Comparison of ENCODE assay signal across 8 cellular contexts in the genomic region with DNA sequence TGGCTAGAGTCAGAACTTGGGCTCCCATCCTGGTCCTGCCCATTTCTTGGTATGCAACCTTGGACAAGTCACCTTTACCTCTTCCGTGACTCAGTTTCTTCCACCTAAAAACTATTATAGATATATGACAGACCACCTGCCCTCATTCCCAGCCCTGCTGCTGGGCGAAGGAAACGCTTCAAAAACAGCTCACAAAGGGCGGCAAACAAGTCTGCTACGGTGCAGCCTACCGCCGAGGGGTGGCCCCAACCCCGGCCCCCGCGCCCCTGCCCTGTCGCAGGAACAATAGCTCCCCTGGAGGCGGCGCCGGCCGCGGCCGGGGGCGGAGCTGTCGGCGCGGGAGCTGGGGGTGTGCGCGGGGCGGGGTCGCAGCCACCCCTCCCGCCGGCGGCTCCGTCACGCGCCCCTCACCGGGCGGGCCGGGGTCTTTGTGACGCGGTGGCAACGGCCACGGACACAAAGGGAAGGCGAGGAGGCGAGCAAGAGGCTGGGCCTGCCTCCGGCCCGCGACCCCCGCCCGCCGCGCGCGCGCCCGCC. TPM values are rescaled to one million over a fixed set of nuclear protein-coding genes. Genes with fewer than 3 reads are reported as not detected.
DNase-seq lines count a peak whose midpoint lies in the region; ATAC-seq and TF ChIP-seq lines count a peak whose summit lies in the region.

TMEFF1 (plus strand) TSS at position 425 of the 537 bp plus-strand sequence. CDS start 396 bp downstream, outside the sequence.

- peak within 1 kb of the TSS; percentile 10 for H2AK5ac ChIP-seq in trophoblast cell (ENCODE audit: low read length)

- H3K27ac ChIP-seq in OCI-LY7 (ENCODE audit: low read depth, low read length, poor library complexity, severe bottlenecking) (peak within 1 kb of the TSS; percentile 32), trophoblast cell (ENCODE audit: low read depth, low read length) (peak within 1 kb of the TSS; percentile 43)

- no peaks in the 10 kb centered on the region for H3K9me3 ChIP-seq in OCI-LY7 (ENCODE audit: low read length)
- H3K9me3 ChIP-seq in trophoblast cell (ENCODE audit: insufficient read depth, low read depth, low read length): no peaks in the 10 kb centered on the region

- H2BK5ac ChIP-seq in trophoblast cell (ENCODE audit: low read depth, low read length, poor library complexity): peak within 1 kb of the TSS; percentile 68

- no peaks in the 10 kb centered on the region for H4K20me1 ChIP-seq in OCI-LY7 (ENCODE audit: insufficient read depth, low read length)

- H2BK120ac ChIP-seq in trophoblast cell (ENCODE audit: insufficient read depth, low read length, poor library complexity): peak within 1 kb of the TSS; percentile 84

- peak; percentile 42 for ATAC-seq in HG03066 (IDR thresholded peaks at IDR 0.05; ENCODE audit: low read depth, unreplicated experiment)

- H3K4me1 ChIP-seq in OCI-LY7 (ENCODE audit: insufficient read depth, low read length, poor library complexity, severe bottlenecking) (peaks cover 15% of the 10 kb centered on the region), trophoblast cell (ENCODE audit: control insufficient read depth in 1 of 2, insufficient read depth in 2 of 2, low read length in 2 of 2) (peaks cover 3 to 9% of the 10 kb centered on the region in 2 experiments)

- CTCF ChIA-PET in OCI-LY7 (lab: Charles Lee; ENCODE audit: unreplicated experiment): interaction anchor here (0.5 to 0.6 kb wide), 4 partner anchors 23 to 567 kb away, joined by 3 to 5 read pairs (median 4); no protein-coding TSS in a partner anchor
- CTCF ChIA-PET in activated naive CD4-positive, alpha-beta T cell treated with anti-CD3 and anti-CD28 coated beads, Interleukin-2, amount 10 ng/mL, durations not matched to agents 7 days and 5 days (lab: Charles Lee): interaction anchor here (1.0 kb wide), 1 partner anchor 123 kb away, joined by 4 read pairs; no protein-coding TSS in a partner anchor

- H3K27me3 ChIP-seq in trophoblast cell (ENCODE audit: insufficient read depth, low read length): no peaks in the 10 kb centered on the region

- peak within 1 kb of the TSS; percentile 83 for H4K91ac ChIP-seq in trophoblast cell (ENCODE audit: low read depth, low read length)

- no peak within 1 kb of the TSS for H3K27ac Mint-ChIP-seq in activated naive CD4-positive, alpha-beta T cell treated with anti-CD3 and anti-CD28 coated beads, Interleukin-2, amount 10 ng/mL, durations not matched to agents 7 days and 5 days

- no TSS peak for BruUV-seq in OCI-LY7 (replicated peaks; lab: Mats Ljungman, UMichigan)

- intact Hi-C loops in OCI-LY7 (cut with micrococcal nuclease; ENCODE audit: unreplicated experiment) (no loop called here), head of caudate nucleus (cut with DNase I) (loop anchor here (10.0 kb wide), 1 partner anchor 48 kb away; the partner anchor contains the start of gene MSANTD3)

- POLR2A ChIA-PET in OCI-LY7 (lab: Charles Lee): interaction anchor here (0.6 to 1.5 kb wide), 4 partner anchors 46 to 1057 kb away, joined by 3 to 4 read pairs (median 4); partner anchors contain the start of gene MSANTD3

- H3K18ac ChIP-seq in trophoblast cell (ENCODE audit: low read length): peak within 1 kb of the TSS; percentile 97

- H3K4me3 ChIP-seq in OCI-LY7 (ENCODE audit: low read depth, low read length, poor library complexity, severe bottlenecking): peak within 1 kb of the TSS; percentile 81
- H3K4me3 ChIP-seq in trophoblast cell (ENCODE audit: low read depth, low read length): peak within 1 kb of the TSS; percentile 93

- H3K4me2 ChIP-seq in OCI-LY7 (ENCODE audit: low read length) (peak within 1 kb of the TSS; percentile 81), trophoblast cell (ENCODE audit: low read length) (peak within 1 kb of the TSS; percentile 94)

- H3K36me3 ChIP-seq in OCI-LY7 (ENCODE audit: insufficient read depth, low read length): no peaks in the 10 kb centered on the region
- no peaks in the 10 kb centered on the region for H3K36me3 ChIP-seq in trophoblast cell (ENCODE audit: control insufficient read depth in 1 of 2, insufficient read depth in 2 of 2, low read length in 2 of 2)

- H3K27me3 Mint-ChIP-seq in activated naive CD4-positive, alpha-beta T cell treated with anti-CD3 and anti-CD28 coated beads, Interleukin-2, amount 10 ng/mL, durations not matched to agents 7 days and 5 days: peaks cover 51% of the 10 kb centered on the region

- H3K79me2 ChIP-seq in OCI-LY7 (ENCODE audit: insufficient read depth, low read depth, low read length) (no peaks in the 10 kb centered on the region), trophoblast cell (ENCODE audit: control insufficient read depth, insufficient read depth, low read length, poor library complexity) (peaks cover 14% of the 10 kb centered on the region)

- H3K36me3 Mint-ChIP-seq in activated naive CD4-positive, alpha-beta T cell treated with anti-CD3 and anti-CD28 coated beads, Interleukin-2, amount 10 ng/mL, durations not matched to agents 7 days and 5 days: no peaks in the 10 kb centered on the region

- H3K23ac ChIP-seq in trophoblast cell (ENCODE audit: low read length): no peak within 1 kb of the TSS

- WGBS in trophoblast cell (ENCODE audit: extremely low coverage, insufficient coverage, insufficient read length): no CpG with 5 or more reads among the region's 51 CpGs

- H3K4me1 Mint-ChIP-seq in activated naive CD4-positive, alpha-beta T cell treated with anti-CD3 and anti-CD28 coated beads, Interleukin-2, amount 10 ng/mL, durations not matched to agents 7 days and 5 days: peaks cover 7% of the 10 kb centered on the region

- H3K9me3 Mint-ChIP-seq in activated naive CD4-positive, alpha-beta T cell treated with anti-CD3 and anti-CD28 coated beads, Interleukin-2, amount 10 ng/mL, durations not matched to agents 7 days and 5 days: no peaks in the 10 kb centered on the region

- peak within 1 kb of the TSS; percentile 97 for H3K4ac ChIP-seq in trophoblast cell (ENCODE audit: low read depth, low read length)

- peak within 1 kb of the TSS; percentile 83 for H4K8ac ChIP-seq in trophoblast cell (ENCODE audit: low read depth, low read length)

- peaks cover 8% of the 10 kb centered on the region for H3K79me1 ChIP-seq in trophoblast cell (ENCODE audit: low read length)

- H2BK12ac ChIP-seq in trophoblast cell (ENCODE audit: low read length): peak within 1 kb of the TSS; percentile 30

- H4K12ac ChIP-seq in trophoblast cell (ENCODE audit: low read depth, low read length): peak within 1 kb of the TSS; percentile 83

- peak within 1 kb of the TSS; percentile 65 for H3K14ac ChIP-seq in trophoblast cell (ENCODE audit: low read length)

- DNase-seq in DMS79 (lab: John Stamatoyannopoulos, UW) (peak; percentile 5), DMS79 treated with DMSO at 0.1 percent for 48 hours (lab: John Stamatoyannopoulos, UW) (no peak), OCI-LY7 (ENCODE audit: low spot score) (peak; percentile 85), head of caudate nucleus (peak; percentile 48 to 91 (median 81)), trophoblast cell (peak in 1 of 2 donors; percentile 24), DMS114 treated with DMSO at 0.1 percent for 48 hours (lab: John Stamatoyannopoulos, UW; ENCODE audit: unreplicated experiment) (no peak)
- peak; percentile 61 for DNase-seq in activated naive CD4-positive, alpha-beta T cell treated with anti-CD3 and anti-CD28 coated beads, Interleukin-2, amount 10 ng/mL, durations not matched to agents 7 days and 5 days

- H3K4me3 Mint-ChIP-seq in activated naive CD4-positive, alpha-beta T cell treated with anti-CD3 and anti-CD28 coated beads, Interleukin-2, amount 10 ng/mL, durations not matched to agents 7 days and 5 days: peak within 1 kb of the TSS; percentile 55

- TF ChIP-seq CTCF in OCI-LY7 (conservative IDR thresholded peaks at IDR 0.05; ENCODE audit: low read length): peak; percentile 47

- H3K9me2 ChIP-seq in OCI-LY7 (ENCODE audit: insufficient read depth, low read length): no peaks in the 10 kb centered on the region

- H2AFZ ChIP-seq in OCI-LY7 (ENCODE audit: low read length) (peak within 1 kb of the TSS; percentile 96), trophoblast cell (ENCODE audit: insufficient read depth, low read length, poor library complexity) (peak within 1 kb of the TSS; percentile 67)

- H3K9ac ChIP-seq in trophoblast cell (ENCODE audit: low read length): peak within 1 kb of the TSS; percentile 95

RNA-seq across cellular contexts. Expression of gene TMEFF1, which starts in this region (rescaled TPM):
- 4.7 and 5.9 TPM in 2 replicates for total RNA-seq in OCI-LY7 (2014; rRNA removed; shearing (Covaris generic))
- total RNA-seq in OCI-LY7 (2022): 3.6 and 3.7 TPM in 2 replicates
- 5.7 and 6.8 TPM in 2 replicates for polyA plus RNA-seq in trophoblast cell (2013)

Comparison
In these comparisons a context has a peak if more than half of its experiments do, and no peak if none do; other contexts are left out.
1. DNase-seq: peak in DMS79 (single experiment), OCI-LY7 (single experiment), activated naive CD4-positive, alpha-beta T cell treated with anti-CD3 and anti-CD28 coated beads, Interleukin-2, amount 10 ng/mL, durations not matched to agents 7 days and 5 days (single experiment) and head of caudate nucleus (42 of 42); none in DMS79 treated with DMSO at 0.1 percent for 48 hours (single experiment) and DMS114 treated with DMSO at 0.1 percent for 48 hours (single experiment).